Comparison of ENCODE assay signal across 9 cellular contexts in the genomic region with DNA sequence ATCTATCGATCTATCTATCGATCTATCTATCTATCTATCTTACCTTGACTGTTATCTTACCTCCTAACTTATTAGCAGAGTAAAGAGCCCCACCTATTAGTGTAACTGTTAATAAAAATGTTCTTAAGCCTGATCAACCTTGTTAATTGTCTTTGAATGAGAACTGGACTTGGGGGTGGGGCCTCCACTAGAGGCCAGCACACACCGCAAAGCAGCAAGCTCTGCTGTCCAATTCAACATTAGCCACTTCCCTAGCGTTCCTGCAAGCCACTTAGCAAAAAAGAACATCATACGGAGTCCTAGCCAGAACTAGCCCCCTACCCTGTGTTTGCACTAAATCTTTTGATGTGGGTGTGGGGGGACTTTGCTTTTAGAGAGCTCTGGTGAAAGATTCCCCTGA.
DNase-seq lines count a peak whose midpoint lies in the region; ATAC-seq and TF ChIP-seq lines count a peak whose summit lies in the region.
"Had no signal": no experiment of that assay in that cellular context is flagged by ENCODE, and none has a peak within 500 bp of the region (broad histone marks: within the 10 kb centered on the region; RNA-seq: fewer than 3 reads in every experiment).

No MANE protein-coding gene starts in this region.

- H3K4me3 ChIP-seq in smooth muscle cell, result no peak overlapping the region

- H3F3A ChIP-seq in smooth muscle cell (ENCODE audit: low read depth), result no peaks in the 10 kb centered on the region

- peak; percentile 52 for DNase-seq in DMS79 treated with DMSO at 0.1 percent for 48 hours (lab: John Stamatoyannopoulos, UW)
- no peak for DNase-seq in DMS79 (lab: John Stamatoyannopoulos, UW)
- peak in 35 of 42 donors; percentile 11 to 73 (median 33) for DNase-seq in head of caudate nucleus
- DNase-seq in smooth muscle cell (lab: John Stamatoyannopoulos, UW; ENCODE audit: unreplicated experiment), result no peak
- DNase-seq in T-helper 2 cell, result no peak
- DNase-seq: NCI-H187 treated with DMSO at 0.1 percent for 48 hours had no signal

- ATAC-seq in SK-N-SH treated with all-trans-retinoic acid at 6 μM for 48 hours, result peak; percentile 84
- ATAC-seq in HG02870 (IDR thresholded peaks at IDR 0.05; ENCODE audit: unreplicated experiment), result no peak
- ATAC-seq in HG03175 (IDR thresholded peaks at IDR 0.05; ENCODE audit: unreplicated experiment), result no peak

- H3K9ac ChIP-seq in smooth muscle cell (ENCODE audit: low read depth), result no peak overlapping the region

- H3K4me2 ChIP-seq in smooth muscle cell, result no peak overlapping the region

- no peaks in the 10 kb centered on the region for H4K20me1 ChIP-seq in smooth muscle cell (ENCODE audit: low read depth)

- peak; percentile 62 for TF ChIP-seq CTCF in smooth muscle cell (IDR thresholded peaks at IDR 0.05; ENCODE audit: borderline replicate concordance, insufficient read depth, poor library complexity, severe bottlenecking)

- H2AFZ ChIP-seq in smooth muscle cell (ENCODE audit: low read depth), result no peak overlapping the region

- peaks cover 9% of the 10 kb centered on the region for H3K27me3 ChIP-seq in smooth muscle cell (ENCODE audit: low read depth)

- no peaks in the 10 kb centered on the region for H3K9me3 ChIP-seq in smooth muscle cell (replicated peaks; ENCODE audit: low read depth)

- no peaks in the 10 kb centered on the region for H3K36me3 ChIP-seq in smooth muscle cell (ENCODE audit: low read depth)

- 58% methylated on average over 5 of the region's 5 CpGs for WGBS in smooth muscle cell (ENCODE audit: low lambda C conversion rate)

- no peak overlapping the region for H3K27ac ChIP-seq in smooth muscle cell (ENCODE audit: low read depth)

- no peaks in the 10 kb centered on the region for H3K4me1 ChIP-seq in smooth muscle cell (ENCODE audit: low read depth)

- no peaks in the 10 kb centered on the region for H3K79me2 ChIP-seq in smooth muscle cell (ENCODE audit: low read depth)

- intact Hi-C loops in head of caudate nucleus (cut with DNase I), result no loop called here

TF ChIP-seq in SK-N-SH treated with all-trans-retinoic acid at 6 μM for 48 hours, 23 proteins besides CTCF, POLR2A, EP300 and RAD21:
- TF ChIP-seq RARB (CRISPR knock-in tag; IDR thresholded peaks at IDR 0.05), result no peak
- TF ChIP-seq ISL1 (CRISPR knock-in tag; IDR thresholded peaks at IDR 0.05), result no peak
- TF ChIP-seq, protein P1, sequence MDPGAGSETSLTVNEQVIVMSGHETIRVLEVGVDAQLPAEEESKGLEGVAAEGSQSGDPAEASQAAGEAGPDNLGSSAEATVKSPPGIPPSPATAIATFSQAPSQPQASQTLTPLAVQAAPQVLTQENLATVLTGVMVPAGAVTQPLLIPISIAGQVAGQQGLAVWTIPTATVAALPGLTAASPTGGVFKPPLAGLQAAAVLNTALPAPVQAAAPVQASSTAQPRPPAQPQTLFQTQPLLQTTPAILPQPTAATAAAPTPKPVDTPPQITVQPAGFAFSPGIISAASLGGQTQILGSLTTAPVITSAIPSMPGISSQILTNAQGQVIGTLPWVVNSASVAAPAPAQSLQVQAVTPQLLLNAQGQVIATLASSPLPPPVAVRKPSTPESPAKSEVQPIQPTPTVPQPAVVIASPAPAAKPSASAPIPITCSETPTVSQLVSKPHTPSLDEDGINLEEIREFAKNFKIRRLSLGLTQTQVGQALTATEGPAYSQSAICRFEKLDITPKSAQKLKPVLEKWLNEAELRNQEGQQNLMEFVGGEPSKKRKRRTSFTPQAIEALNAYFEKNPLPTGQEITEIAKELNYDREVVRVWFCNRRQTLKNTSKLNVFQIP (CRISPR knock-in tag; IDR thresholded peaks at IDR 0.05; ENCODE audit: borderline replicate concordance, low read depth), result no peak
- no peak for TF ChIP-seq PPARA (CRISPR knock-in tag; IDR thresholded peaks at IDR 0.05; ENCODE audit: borderline replicate concordance)
- TF ChIP-seq, protein P2, sequence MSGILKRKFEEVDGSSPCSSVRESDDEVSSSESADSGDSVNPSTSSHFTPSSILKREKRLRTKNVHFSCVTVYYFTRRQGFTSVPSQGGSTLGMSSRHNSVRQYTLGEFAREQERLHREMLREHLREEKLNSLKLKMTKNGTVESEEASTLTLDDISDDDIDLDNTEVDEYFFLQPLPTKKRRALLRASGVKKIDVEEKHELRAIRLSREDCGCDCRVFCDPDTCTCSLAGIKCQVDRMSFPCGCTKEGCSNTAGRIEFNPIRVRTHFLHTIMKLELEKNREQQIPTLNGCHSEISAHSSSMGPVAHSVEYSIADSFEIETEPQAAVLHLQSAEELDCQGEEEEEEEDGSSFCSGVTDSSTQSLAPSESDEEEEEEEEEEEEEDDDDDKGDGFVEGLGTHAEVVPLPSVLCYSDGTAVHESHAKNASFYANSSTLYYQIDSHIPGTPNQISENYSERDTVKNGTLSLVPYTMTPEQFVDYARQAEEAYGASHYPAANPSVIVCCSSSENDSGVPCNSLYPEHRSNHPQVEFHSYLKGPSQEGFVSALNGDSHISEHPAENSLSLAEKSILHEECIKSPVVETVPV (CRISPR knock-in tag; IDR thresholded peaks at IDR 0.05), result no peak

Comparison
In these comparisons a context has a peak if more than half of its experiments do, and no peak if none do; other contexts are left out.
1. DNase-seq: peak in DMS79 treated with DMSO at 0.1 percent for 48 hours (single experiment) and head of caudate nucleus (35 of 42); none in DMS79 (single experiment), smooth muscle cell (single experiment) and T-helper 2 cell (0 of 5).